Comparison of ENCODE assay signal across 10 cellular contexts in genomic region chr11:118635237-118635591, GRCh38. TPM values are rescaled to one million over a fixed set of nuclear protein-coding genes. Genes with fewer than 3 reads are reported as not detected.
DNase-seq lines count a peak whose midpoint lies in the region; ATAC-seq and TF ChIP-seq lines count a peak whose summit lies in the region.
"Had no signal": no experiment of that assay in that cellular context is flagged by ENCODE, and none has a peak within 500 bp of the region (broad histone marks: within the 10 kb centered on the region; RNA-seq: fewer than 3 reads in every experiment).

No MANE protein-coding gene starts in this region.

- WGBS in heart right ventricle, 2 donors, result 34 to 45% methylated on average over 15 of the region's 15 CpGs
- WGBS in ovary, 3 donors, result 21 to 44% (median 30%) methylated on average over 15 of the region's 15 CpGs

- no peaks in the 10 kb centered on the region for H3K9me3 Mint-ChIP-seq in effector memory CD8-positive, alpha-beta T cell
- no peaks in the 10 kb centered on the region for H3K9me3 Mint-ChIP-seq in stimulated activated memory B cell treated with anti-CD40 and anti-IgM and Interleukin-4, amounts not matched to agents 10 μg/mL and 1 μg/mL and 100 μg/mL, for 72 hours
- H3K9me3 Mint-ChIP-seq: IgD-negative memory B cell had no signal

- H3K27ac ChIP-seq in AG04450 (ENCODE audit: low read depth, low read length) (peak overlapping the region; percentile 21), heart right ventricle (peak overlapping the region in 9 of 10 donors; percentile 8 to 75 (median 64)), ovary (peak overlapping the region in 1 of 2 donors; percentile 67)

- POLR2A ChIA-PET in AG04450 (lab: Yijun Ruan, JAX), result interaction anchor here (0.7 to 6.8 kb wide), 4 partner anchors 9 to 27 kb away, joined by 3 to 54 read pairs (median 5); no protein-coding TSS in a partner anchor

- no peak for TF ChIP-seq CTCF in AG04450 (IDR thresholded peaks at IDR 0.05; ENCODE audit: low read depth, low read length)
- no peak for TF ChIP-seq CTCF in heart right ventricle (IDR thresholded peaks at IDR 0.05)
- TF ChIP-seq CTCF in ovary (IDR thresholded peaks at IDR 0.05), result no peak

- H3K36me3 ChIP-seq in heart right ventricle, result peaks cover 8 to 100% (median 62%) of the 10 kb centered on the region in 9 donors
- H3K36me3 ChIP-seq in ovary, result no peaks in the 10 kb centered on the region

- TF ChIP-seq EP300 in ovary (IDR thresholded peaks at IDR 0.05), result no peak

- H3K27me3 Mint-ChIP-seq in effector memory CD8-positive, alpha-beta T cell, result peaks cover 0 to 18% of the 10 kb centered on the region in 2 donors
- peaks cover 25% of the 10 kb centered on the region for H3K27me3 Mint-ChIP-seq in stimulated activated memory B cell treated with anti-CD40 and anti-IgM and Interleukin-4, amounts not matched to agents 10 μg/mL and 1 μg/mL and 100 μg/mL, for 72 hours

- peak in 6 of 8 donors; percentile 4 to 23 (median 10) for ATAC-seq in heart right ventricle
- ATAC-seq in effector memory CD8-positive, alpha-beta T cell (replicated peaks), result no peak
- no peak for ATAC-seq in stimulated activated memory B cell treated with anti-CD40 and anti-IgM and Interleukin-4, amounts not matched to agents 10 μg/mL and 1 μg/mL and 100 μg/mL, for 72 hours

- no peaks in the 10 kb centered on the region for H3K36me3 Mint-ChIP-seq in effector memory CD8-positive, alpha-beta T cell (ENCODE audit: insufficient read depth)
- H3K36me3 Mint-ChIP-seq in stimulated activated memory B cell treated with anti-CD40 and anti-IgM and Interleukin-4, amounts not matched to agents 10 μg/mL and 1 μg/mL and 100 μg/mL, for 72 hours, result no peaks in the 10 kb centered on the region
- H3K36me3 Mint-ChIP-seq: IgD-negative memory B cell had no signal

- no peak for DNase-seq in AG04450 (ENCODE audit: low read depth, low spot score)
- DNase-seq in NCI-H526 (lab: John Stamatoyannopoulos, UW), result peak; percentile 79 to 91
- DNase-seq in heart right ventricle, result no peak
- peak in 3 of 5 donors; percentile 45 to 57 (median 53) for DNase-seq in ovary
- DNase-seq in AG08396 (ENCODE audit: low spot score), result no peak
- no peak for DNase-seq in NCI-H446 treated with DMSO at 0.1 percent for 48 hours (lab: John Stamatoyannopoulos, UW)
- DNase-seq in effector memory CD8-positive, alpha-beta T cell, result no peak
- DNase-seq: OCI-M1 had no signal

- H3K4me3 ChIP-seq in AG04450 (ENCODE audit: low read depth, low read length) (no peak overlapping the region), heart right ventricle (peak overlapping the region in 5 of 10 donors; percentile 7 to 32 (median 15)), ovary (peak overlapping the region; percentile 31)

- intact Hi-C loops in heart right ventricle (cut with DNase I), result no loop called here
- intact Hi-C loops in ovary (cut with DNase I), result no loop called here

- no peak overlapping the region for H3K27ac Mint-ChIP-seq in effector memory CD8-positive, alpha-beta T cell
- H3K27ac Mint-ChIP-seq in stimulated activated memory B cell treated with anti-CD40 and anti-IgM and Interleukin-4, amounts not matched to agents 10 μg/mL and 1 μg/mL and 100 μg/mL, for 72 hours, result no peak overlapping the region
- H3K27ac Mint-ChIP-seq: IgD-negative memory B cell had no signal

- TF ChIP-seq POLR2A in ovary (IDR thresholded peaks at IDR 0.05), result no peak

- CTCF ChIA-PET in AG04450 (lab: Charles Lee), result interaction anchor here (0.9 to 3.2 kb wide), 4 partner anchors 25 to 294 kb away, joined by 4 to 11 read pairs (median 6); no protein-coding TSS in a partner anchor

- peaks cover 0 to 5% of the 10 kb centered on the region in 2 donors for H3K4me1 Mint-ChIP-seq in effector memory CD8-positive, alpha-beta T cell (ENCODE audit: low read depth in 2 of 2)
- H3K4me1 Mint-ChIP-seq in stimulated activated memory B cell treated with anti-CD40 and anti-IgM and Interleukin-4, amounts not matched to agents 10 μg/mL and 1 μg/mL and 100 μg/mL, for 72 hours, result no peaks in the 10 kb centered on the region
- H3K4me1 Mint-ChIP-seq: IgD-negative memory B cell had no signal

- H3K27me3 ChIP-seq in AG04450 (ENCODE audit: control insufficient read depth, insufficient read depth, low read length), result no peaks in the 10 kb centered on the region
- H3K27me3 ChIP-seq in heart right ventricle, result no peaks in the 10 kb centered on the region
- H3K27me3 ChIP-seq in ovary, result no peaks in the 10 kb centered on the region

- peaks cover 30 to 95% (median 60%) of the 10 kb centered on the region in 9 donors for H3K4me1 ChIP-seq in heart right ventricle
- H3K4me1 ChIP-seq in ovary (ENCODE audit: insufficient read depth), result peaks cover 6% of the 10 kb centered on the region

- H3K4me3 Mint-ChIP-seq in effector memory CD8-positive, alpha-beta T cell, result no peak overlapping the region
- H3K4me3 Mint-ChIP-seq in stimulated activated memory B cell treated with anti-CD40 and anti-IgM and Interleukin-4, amounts not matched to agents 10 μg/mL and 1 μg/mL and 100 μg/mL, for 72 hours, result no peak overlapping the region

- no peaks in the 10 kb centered on the region; the same call in 1 of the 2 replicates for H3K9me3 ChIP-seq in AG04450 (ENCODE audit: control insufficient read depth, insufficient read depth, low read length)
- H3K9me3 ChIP-seq in heart right ventricle, result no peaks in the 10 kb centered on the region
- no peaks in the 10 kb centered on the region for H3K9me3 ChIP-seq in ovary

RNA-seq across cellular contexts. Expression of gene PHLDB1, which starts 27.8 kb away (rescaled TPM):
- polyA plus RNA-seq in AG04450 (2011; rRNA removed) (83.0 and 97.6 TPM in 2 replicates), heart right ventricle (100 to 1,000 TPM in 1 of 2 donors, 10 to 100 TPM in 1; 74.9 to 259 TPM), ovary (10 to 100 TPM; 46.2 to 73.7 TPM)
- polyA minus RNA-seq in AG04450 (2011; rRNA and poly(A)+ RNA removed), result 122 and 164 TPM in 2 replicates
- total RNA-seq in heart right ventricle (100 to 1,000 TPM in 9 of 10 donors, 10 to 100 TPM in 1; 81.9 to 125 (median 114) TPM), ovary (100 to 1,000 TPM in 5 of 7 donors, 10 to 100 TPM in 2; 69.4 to 265 (median 139) TPM)
- polyA plus RNA-seq: IgD-negative memory B cell had no signal

RNA-seq across cellular contexts. Expression of gene TREH, which starts 44.2 kb away (rescaled TPM):
- polyA plus RNA-seq in AG04450 (2011; rRNA removed) (not detected in 2 replicates), heart right ventricle (1 to 10 TPM in 1 of 2 donors, under 1 TPM in 1; 0.83 to 4.8 TPM), ovary (under 1 TPM in 1 of 2 donors, not detected in 1; 0.48 TPM)
- not detected in 2 replicates for polyA minus RNA-seq in AG04450 (2011; rRNA and poly(A)+ RNA removed)
- total RNA-seq in heart right ventricle (under 1 TPM in 1 of 10 donors, not detected in 9; 0.11 TPM), ovary (under 1 TPM in 1 of 7 donors, not detected in 6; 0.10 TPM)
- polyA plus RNA-seq: IgD-negative memory B cell had no signal

Comparison
In these comparisons a context has a peak if more than half of its experiments do, and no peak if none do; other contexts are left out.
1. DNase-seq: peak in NCI-H526 (2 of 2) and ovary (3 of 5); none in AG04450 (single experiment), heart right ventricle (0 of 2), AG08396 (single experiment), NCI-H446 treated with DMSO at 0.1 percent for 48 hours (single experiment) and effector memory CD8-positive, alpha-beta T cell (0 of 3).
2. ATAC-seq: peak in heart right ventricle (6 of 8); none in effector memory CD8-positive, alpha-beta T cell (single experiment) and stimulated activated memory B cell treated with anti-CD40 and anti-IgM and Interleukin-4, amounts not matched to agents 10 μg/mL and 1 μg/mL and 100 μg/mL, for 72 hours (single experiment).